Comparison of ENCODE assay signal across 1 cellular context in genomic region chr3:187139126-187139894, GRCh38.
TF ChIP-seq lines count a peak whose summit lies in the region.

Gene RPL39L (minus strand): TSS chr3:187139496. CDS start chr3:187121300, 18,196 bp downstream.

TF ChIP-seq in K562, 482 proteins besides CTCF, POLR2A, EP300 and RAD21 (continued from another document and continues in another):
- TF ChIP-seq ZBTB34 (CRISPR knock-in tag; IDR thresholded peaks at IDR 0.05) = no peak
- TF ChIP-seq ZNF830 (CRISPR knock-in tag; IDR thresholded peaks at IDR 0.05) = no peak
- TF ChIP-seq PHF20 (IDR thresholded peaks at IDR 0.05; ENCODE audit: partially characterized antibody) = peak; percentile 91
- TF ChIP-seq ADNP (tag; IDR thresholded peaks at IDR 0.05) = peak; percentile 17; the same call in 1 of the 2 replicates
- TF ChIP-seq COPS2 (conservative IDR thresholded peaks at IDR 0.05) = no peak
- TF ChIP-seq KAT8 (IDR thresholded peaks at IDR 0.05; ENCODE audit: low read depth) = no peak
- TF ChIP-seq CBX1 (IDR thresholded peaks at IDR 0.05; ENCODE audit: low read depth) = peak; percentile 30; the same call in 1 of the 2 replicates
- no peak for TF ChIP-seq ZKSCAN8 (CRISPR knock-in tag; IDR thresholded peaks at IDR 0.05)
- no peak; the same call in 1 of the 2 replicates for TF ChIP-seq GTF2F1 (IDR thresholded peaks at IDR 0.05; ENCODE audit: low read depth, low read length)
- no peak for TF ChIP-seq PREB (CRISPR knock-in tag; IDR thresholded peaks at IDR 0.05)
- TF ChIP-seq PKNOX1 (IDR thresholded peaks at IDR 0.05) = peak; percentile 92
- TF ChIP-seq RCOR1 (IDR thresholded peaks at IDR 0.05; ENCODE audit: borderline replicate concordance in 1 of 2, low read depth in 2 of 2, low read length in 2 of 2) = peak; percentile 7 to 64; a peak in 2 of 4 replicates
- TF ChIP-seq, protein P1, sequence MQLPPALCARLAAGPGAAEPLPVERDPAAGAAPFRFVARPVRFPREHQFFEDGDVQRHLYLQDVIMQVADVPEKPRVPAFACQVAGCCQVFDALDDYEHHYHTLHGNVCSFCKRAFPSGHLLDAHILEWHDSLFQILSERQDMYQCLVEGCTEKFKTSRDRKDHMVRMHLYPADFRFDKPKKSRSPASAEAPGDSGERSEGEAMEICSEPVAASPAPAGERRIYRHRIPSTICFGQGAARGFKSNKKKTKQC (CRISPR knock-in tag; IDR thresholded peaks at IDR 0.05) = peak; percentile 71
- TF ChIP-seq, protein P2, sequence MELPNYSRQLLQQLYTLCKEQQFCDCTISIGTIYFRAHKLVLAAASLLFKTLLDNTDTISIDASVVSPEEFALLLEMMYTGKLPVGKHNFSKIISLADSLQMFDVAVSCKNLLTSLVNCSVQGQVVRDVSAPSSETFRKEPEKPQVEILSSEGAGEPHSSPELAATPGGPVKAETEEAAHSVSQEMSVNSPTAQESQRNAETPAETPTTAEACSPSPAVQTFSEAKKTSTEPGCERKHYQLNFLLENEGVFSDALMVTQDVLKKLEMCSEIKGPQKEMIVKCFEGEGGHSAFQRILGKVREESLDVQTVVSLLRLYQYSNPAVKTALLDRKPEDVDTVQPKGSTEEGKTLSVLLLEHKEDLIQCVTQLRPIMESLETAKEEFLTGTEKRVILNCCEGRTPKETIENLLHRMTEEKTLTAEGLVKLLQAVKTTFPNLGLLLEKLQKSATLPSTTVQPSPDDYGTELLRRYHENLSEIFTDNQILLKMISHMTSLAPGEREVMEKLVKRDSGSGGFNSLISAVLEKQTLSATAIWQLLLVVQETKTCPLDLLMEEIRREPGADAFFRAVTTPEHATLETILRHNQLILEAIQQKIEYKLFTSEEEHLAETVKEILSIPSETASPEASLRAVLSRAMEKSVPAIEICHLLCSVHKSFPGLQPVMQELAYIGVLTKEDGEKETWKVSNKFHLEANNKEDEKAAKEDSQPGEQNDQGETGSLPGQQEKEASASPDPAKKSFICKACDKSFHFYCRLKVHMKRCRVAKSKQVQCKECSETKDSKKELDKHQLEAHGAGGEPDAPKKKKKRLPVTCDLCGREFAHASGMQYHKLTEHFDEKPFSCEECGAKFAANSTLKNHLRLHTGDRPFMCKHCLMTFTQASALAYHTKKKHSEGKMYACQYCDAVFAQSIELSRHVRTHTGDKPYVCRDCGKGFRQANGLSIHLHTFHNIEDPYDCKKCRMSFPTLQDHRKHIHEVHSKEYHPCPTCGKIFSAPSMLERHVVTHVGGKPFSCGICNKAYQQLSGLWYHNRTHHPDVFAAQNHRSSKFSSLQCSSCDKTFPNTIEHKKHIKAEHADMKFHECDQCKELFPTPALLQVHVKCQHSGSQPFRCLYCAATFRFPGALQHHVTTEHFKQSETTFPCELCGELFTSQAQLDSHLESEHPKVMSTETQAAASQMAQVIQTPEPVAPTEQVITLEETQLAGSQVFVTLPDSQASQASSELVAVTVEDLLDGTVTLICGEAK (IDR thresholded peaks at IDR 0.05) = peak; percentile 69; the same call in 1 of the 2 replicates
- TF ChIP-seq, protein P2 (CRISPR knock-in tag; IDR thresholded peaks at IDR 0.05) = no peak
- TF ChIP-seq TAF7 (tag; IDR thresholded peaks at IDR 0.05) = peak; percentile 55; the same call in 1 of the 2 replicates
- TF ChIP-seq CREB1 (IDR thresholded peaks at IDR 0.05) = peak; percentile 66
- no peak; the same call in 1 of the 2 replicates for TF ChIP-seq CREB1 (CRISPR knock-in tag; IDR thresholded peaks at IDR 0.05)
- TF ChIP-seq L3MBTL2 (IDR thresholded peaks at IDR 0.05) = peak; percentile 98
- peak; percentile 75 for TF ChIP-seq RBBP5 (IDR thresholded peaks at IDR 0.05; ENCODE audit: borderline replicate concordance, insufficient read depth, low read length, poor library complexity, severe bottlenecking)
- TF ChIP-seq, protein P3, sequence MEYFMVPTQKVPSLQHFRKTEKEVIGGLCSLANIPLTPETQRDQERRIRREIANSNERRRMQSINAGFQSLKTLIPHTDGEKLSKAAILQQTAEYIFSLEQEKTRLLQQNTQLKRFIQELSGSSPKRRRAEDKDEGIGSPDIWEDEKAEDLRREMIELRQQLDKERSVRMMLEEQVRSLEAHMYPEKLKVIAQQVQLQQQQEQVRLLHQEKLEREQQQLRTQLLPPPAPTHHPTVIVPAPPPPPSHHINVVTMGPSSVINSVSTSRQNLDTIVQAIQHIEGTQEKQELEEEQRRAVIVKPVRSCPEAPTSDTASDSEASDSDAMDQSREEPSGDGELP (CRISPR knock-in tag; IDR thresholded peaks at IDR 0.05; ENCODE audit: borderline replicate concordance) = peak; percentile 86
- peak; percentile 36; the same call in 1 of the 2 replicates for TF ChIP-seq SAFB (IDR thresholded peaks at IDR 0.05; ENCODE audit: borderline replicate concordance, low read depth, low read length)
- TF ChIP-seq, protein P4, sequence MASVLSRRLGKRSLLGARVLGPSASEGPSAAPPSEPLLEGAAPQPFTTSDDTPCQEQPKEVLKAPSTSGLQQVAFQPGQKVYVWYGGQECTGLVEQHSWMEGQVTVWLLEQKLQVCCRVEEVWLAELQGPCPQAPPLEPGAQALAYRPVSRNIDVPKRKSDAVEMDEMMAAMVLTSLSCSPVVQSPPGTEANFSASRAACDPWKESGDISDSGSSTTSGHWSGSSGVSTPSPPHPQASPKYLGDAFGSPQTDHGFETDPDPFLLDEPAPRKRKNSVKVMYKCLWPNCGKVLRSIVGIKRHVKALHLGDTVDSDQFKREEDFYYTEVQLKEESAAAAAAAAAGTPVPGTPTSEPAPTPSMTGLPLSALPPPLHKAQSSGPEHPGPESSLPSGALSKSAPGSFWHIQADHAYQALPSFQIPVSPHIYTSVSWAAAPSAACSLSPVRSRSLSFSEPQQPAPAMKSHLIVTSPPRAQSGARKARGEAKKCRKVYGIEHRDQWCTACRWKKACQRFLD (CRISPR knock-in tag; IDR thresholded peaks at IDR 0.05) = 0 out of 2 replicates have a peak, but pooled peaks have one; percentile 54
- no peak for TF ChIP-seq MYBL2 (IDR thresholded peaks at IDR 0.05; ENCODE audit: low read depth)
- TF ChIP-seq MYBL2 (CRISPR knock-in tag; IDR thresholded peaks at IDR 0.05; ENCODE audit: borderline replicate concordance) = no peak
- peak; percentile 70; the same call in 1 of the 2 replicates for TF ChIP-seq STAT6 (CRISPR knock-in tag; IDR thresholded peaks at IDR 0.05)
- TF ChIP-seq, protein P5, sequence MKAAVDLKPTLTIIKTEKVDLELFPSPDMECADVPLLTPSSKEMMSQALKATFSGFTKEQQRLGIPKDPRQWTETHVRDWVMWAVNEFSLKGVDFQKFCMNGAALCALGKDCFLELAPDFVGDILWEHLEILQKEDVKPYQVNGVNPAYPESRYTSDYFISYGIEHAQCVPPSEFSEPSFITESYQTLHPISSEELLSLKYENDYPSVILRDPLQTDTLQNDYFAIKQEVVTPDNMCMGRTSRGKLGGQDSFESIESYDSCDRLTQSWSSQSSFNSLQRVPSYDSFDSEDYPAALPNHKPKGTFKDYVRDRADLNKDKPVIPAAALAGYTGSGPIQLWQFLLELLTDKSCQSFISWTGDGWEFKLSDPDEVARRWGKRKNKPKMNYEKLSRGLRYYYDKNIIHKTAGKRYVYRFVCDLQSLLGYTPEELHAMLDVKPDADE (conservative IDR thresholded peaks at IDR 0.05; ENCODE audit: control insufficient read depth, low read depth, low read length) = peak; percentile 59; the same call in 1 of the 2 replicates
- TF ChIP-seq EGR1 (conservative IDR thresholded peaks at IDR 0.05) = peak; percentile 82
- TF ChIP-seq PRMT5 (CRISPR knock-in tag; IDR thresholded peaks at IDR 0.05) = no peak
- TF ChIP-seq KDM2B (CRISPR knock-in tag; IDR thresholded peaks at IDR 0.05) = 0 out of 2 replicates have a peak, but pooled peaks have one; percentile 41
- no peak for TF ChIP-seq CLOCK (CRISPR knock-in tag; IDR thresholded peaks at IDR 0.05; ENCODE audit: borderline replicate concordance)
- no peak for TF ChIP-seq ATF1 (CRISPR knock-in tag; IDR thresholded peaks at IDR 0.05)
- peak; percentile 62 for TF ChIP-seq ATF1 (tag; IDR thresholded peaks at IDR 0.05)
- peak; percentile 82 for TF ChIP-seq POLR2B (IDR thresholded peaks at IDR 0.05; ENCODE audit: low read depth, partially characterized antibody)
